In the genomic region with DNA sequence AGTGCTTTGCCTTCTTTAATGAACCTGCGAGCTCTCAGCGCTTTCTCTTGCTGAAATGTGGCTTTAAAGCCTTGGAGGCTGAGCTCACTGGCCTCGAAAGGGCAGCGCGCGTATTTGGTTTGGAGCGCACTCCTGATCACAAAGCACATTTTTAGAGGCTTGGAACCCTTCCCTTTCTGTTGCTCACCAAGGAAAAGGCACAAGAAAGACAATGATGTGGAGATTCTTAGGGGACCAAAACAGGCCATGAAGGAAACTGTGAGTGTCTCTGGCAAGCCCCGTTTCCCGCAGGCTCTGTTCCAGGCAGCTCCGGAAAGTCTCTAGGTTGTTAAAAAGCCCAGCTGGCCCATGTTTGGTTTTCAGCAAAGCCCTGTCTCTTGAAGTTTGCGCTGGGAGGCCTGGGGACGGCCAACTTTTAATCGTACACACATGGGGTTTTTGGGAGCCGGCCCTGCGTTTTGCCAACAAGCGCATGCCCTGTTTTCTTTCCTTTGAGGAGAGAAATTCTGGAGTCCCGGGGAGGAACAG, we compare ENCODE assay signal across 1 cellular context.
TF ChIP-seq lines count a peak whose summit lies in the region.

No MANE protein-coding gene starts in this region.

TF ChIP-seq in endothelial cell of umbilical vein, 7 proteins besides CTCF, POLR2A, EP300 and RAD21:
- no peak for TF ChIP-seq MYC (IDR thresholded peaks at IDR 0.05; ENCODE audit: low read depth, low read length)
- TF ChIP-seq POLR2AphosphoS5 (IDR thresholded peaks at IDR 0.05; ENCODE audit: insufficient read depth, low read depth, low read length), result no peak
- no peak for TF ChIP-seq GATA2 (IDR thresholded peaks at IDR 0.05; ENCODE audit: insufficient read depth, insufficient read length, low read depth, low read length)
- no peak for TF ChIP-seq JUN (IDR thresholded peaks at IDR 0.05; ENCODE audit: borderline replicate concordance, insufficient read depth, insufficient read length, low read depth)
- TF ChIP-seq FOS (IDR thresholded peaks at IDR 0.05; ENCODE audit: borderline replicate concordance, insufficient read depth, low read length), result no peak
- no peak for TF ChIP-seq EZH2 (IDR thresholded peaks at IDR 0.05; ENCODE audit: borderline replicate concordance, low read depth, low read length, severe bottlenecking)
- TF ChIP-seq MAX (IDR thresholded peaks at IDR 0.05; ENCODE audit: insufficient read depth, insufficient read length), result no peak
